In the genomic region with DNA sequence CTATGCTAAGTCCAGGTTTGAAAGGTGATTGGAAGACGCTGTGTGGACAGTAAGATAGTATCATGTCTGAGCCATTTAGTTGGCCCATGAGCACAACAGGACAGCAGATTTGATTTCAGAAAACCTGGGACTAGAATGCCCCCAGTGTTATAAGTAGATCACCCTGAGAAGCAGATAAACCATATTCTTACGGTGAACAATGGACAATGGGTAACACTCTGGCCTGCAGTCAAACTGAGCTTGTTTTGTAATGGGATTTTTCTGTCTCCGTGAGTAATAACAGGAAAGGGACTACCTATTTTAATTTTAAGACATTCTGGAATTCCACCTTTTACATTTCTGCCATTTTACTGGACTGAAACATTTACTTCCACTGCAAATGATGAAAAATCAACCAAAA, we compare ENCODE assay signal across 32 cellular contexts.
DNase-seq lines count a peak whose midpoint lies in the region; ATAC-seq, FAIRE-seq and TF ChIP-seq lines count a peak whose summit lies in the region.
"Had no signal": no experiment of that assay in that cellular context is flagged by ENCODE, and none has a peak within 500 bp of the region (broad histone marks: within the 10 kb centered on the region; RNA-seq: fewer than 3 reads in every experiment).

No MANE protein-coding gene starts in this region.

- no peak overlapping the region for H3K4me3 Mint-ChIP-seq in endodermal cell
- no peak overlapping the region for H3K4me3 Mint-ChIP-seq in stimulated activated naive CD8-positive, alpha-beta T cell treated with anti-CD3 and anti-CD28 coated beads, Interleukin-15, amount 100 ng/mL, for 72 hours
- H3K4me3 Mint-ChIP-seq: activated CD8-positive, alpha-beta T cell treated with anti-CD3 and anti-CD28 coated beads, Interleukin-2, amount 10 ng/mL, durations not matched to agents 7 days and 5 days; B cell; effector memory CD8-positive, alpha-beta T cell; H9; nephron had no signal

- peaks cover 44% of the 10 kb centered on the region for H3K4me1 Mint-ChIP-seq in endodermal cell
- H3K4me1 Mint-ChIP-seq in stimulated activated naive CD8-positive, alpha-beta T cell treated with anti-CD3 and anti-CD28 coated beads, Interleukin-15, amount 100 ng/mL, for 72 hours = peaks cover 30% of the 10 kb centered on the region
- H3K4me1 Mint-ChIP-seq: nephron had no signal

- TF ChIP-seq POLR2A in A549 (IDR thresholded peaks at IDR 0.05; ENCODE audit: low read length) = no peak

- TF ChIP-seq EP300 in A549 (IDR thresholded peaks at IDR 0.05) = no peak

- TF ChIP-seq RAD21 in A549 (conservative IDR thresholded peaks at IDR 0.05 in 1 of 2, IDR thresholded peaks at IDR 0.05 in 1 of 2) = no peak

- no peak for ATAC-seq in A549
- ATAC-seq in Panc1 = no peak
- no peak for ATAC-seq in GM18519 (IDR thresholded peaks at IDR 0.05; ENCODE audit: low FRiP score, unreplicated experiment)
- ATAC-seq in stimulated activated naive CD8-positive, alpha-beta T cell treated with anti-CD3 and anti-CD28 coated beads, Interleukin-15, amount 100 ng/mL, for 72 hours = no peak
- ATAC-seq: activated CD8-positive, alpha-beta T cell treated with anti-CD3 and anti-CD28 coated beads, Interleukin-2, amount 10 ng/mL, durations not matched to agents 7 days and 5 days; effector memory CD8-positive, alpha-beta T cell; left ventricle myocardium superior; mucosa of descending colon; Right ventricle myocardium inferior had no signal

- H3K27ac Mint-ChIP-seq in endodermal cell = peak overlapping the region; percentile 50
- no peak overlapping the region for H3K27ac Mint-ChIP-seq in stimulated activated naive CD8-positive, alpha-beta T cell treated with anti-CD3 and anti-CD28 coated beads, Interleukin-15, amount 100 ng/mL, for 72 hours
- H3K27ac Mint-ChIP-seq: activated CD8-positive, alpha-beta T cell treated with anti-CD3 and anti-CD28 coated beads, Interleukin-2, amount 10 ng/mL, durations not matched to agents 7 days and 5 days; B cell; effector memory CD8-positive, alpha-beta T cell; H9; nephron had no signal

- 64% methylated on average over 3 of the region's 3 CpGs for WGBS in A549 (ENCODE audit: missing lambda C conversion rate)
- WGBS in endodermal cell (ENCODE audit: insufficient coverage in 1 of 2, insufficient read length in 1 of 2), 2 experiments = 80 to 97% methylated on average over 3 of the region's 3 CpGs

- H3K27me3 ChIP-seq in Panc1 (ENCODE audit: control insufficient read depth, insufficient read depth, low read length) = no peaks in the 10 kb centered on the region
- H3K27me3 ChIP-seq in endodermal cell (ENCODE audit: control insufficient read depth, insufficient read depth, low read length, poor library complexity, severe bottlenecking) = no peaks in the 10 kb centered on the region
- peaks cover 32% of the 10 kb centered on the region for H3K27me3 ChIP-seq in BE2C
- H3K27me3 ChIP-seq: stomach had no signal

- peak overlapping the region; percentile 82 for H3K4me2 ChIP-seq in A549

- TF ChIP-seq CTCF in A549 (IDR thresholded peaks at IDR 0.05) (no peak), Panc1 (IDR thresholded peaks at IDR 0.05) (no peak), endodermal cell (conservative IDR thresholded peaks at IDR 0.05) (no peak), D721Med (IDR thresholded peaks at IDR 0.05; ENCODE audit: insufficient read depth, missing control alignments) (no peak), BE2C (IDR thresholded peaks at IDR 0.05; ENCODE audit: low read depth, low read length) (no peak)

- no TSS peak for BruUV-seq in Panc1 (replicated peaks; lab: Mats Ljungman, UMichigan)

- no peaks in the 10 kb centered on the region for H3K36me3 Mint-ChIP-seq in endodermal cell (ENCODE audit: low read depth)

- in situ Hi-C loops in Panc1 (cut with HindIII; ENCODE audit: low pct_unique_long_range_greater_than_20kb, low sequenced_read_pairs) = no loop called here

- no peak for DNase-seq in A549 (ENCODE audit: low read depth in 1 of 2, low spot score in 1 of 2)
- no peak for DNase-seq in Panc1 (ENCODE audit: low read depth, low spot score)
- DNase-seq in endodermal cell = no peak
- peak; percentile 62 to 75 for DNase-seq in lung microvascular endothelial cell (ENCODE audit: low read depth in 2 of 2)
- no peak for DNase-seq in D721Med (ENCODE audit: insufficient read length, low spot score)
- no peak for DNase-seq in BE2C
- no peak for DNase-seq in stimulated activated naive CD8-positive, alpha-beta T cell treated with anti-CD3 and anti-CD28 coated beads, Interleukin-15, amount 100 ng/mL, for 72 hours
- DNase-seq: activated CD8-positive, alpha-beta T cell treated with anti-CD3 and anti-CD28 coated beads, Interleukin-2, amount 10 ng/mL, durations not matched to agents 7 days and 5 days; activated gamma-delta T cell treated with Interleukin-2 at 50 U/mL for 16 hours; activated T-cell treated with anti-CD3 and anti-CD28 coated beads, Interleukin-2, amount 50 U/mL, for 1 hour; DMS79; effector memory CD8-positive, alpha-beta T cell; GF-D8; H9; KBM-7; left ventricle myocardium superior; MM.1S; mucosa of descending colon; NCI-H1417; NCI-H446; retina; small intestine; stimulated activated CD8-positive, alpha-beta memory T cell treated with anti-CD3 and anti-CD28 coated beads, Interleukin-4, amount 100 ng/mL, for 48 hours; stomach; trophoblast cell had no signal

- FAIRE-seq in A549 (lab: Jason Lieb, UNC) (peak; percentile 79), D721Med (lab: Jason Lieb, UNC) (no peak)
- FAIRE-seq: A204.1, HTR-8/SVneo, islet of Langerhans, small intestine had no signal

- H3K36me3 ChIP-seq in Panc1 (ENCODE audit: control insufficient read depth, insufficient read depth, low read length) (no peaks in the 10 kb centered on the region), endodermal cell (ENCODE audit: control insufficient read depth, insufficient read depth, low read length) (no peaks in the 10 kb centered on the region), BE2C (no peaks in the 10 kb centered on the region)
- H3K36me3 ChIP-seq: stomach had no signal

- H3K9ac ChIP-seq in endodermal cell (ENCODE audit: extremely low read depth, low read length, poor library complexity, severe bottlenecking) = no peak overlapping the region

- POLR2A ChIA-PET in A549 (lab: Yijun Ruan, JAX) (no interaction called here), Panc1 (lab: Charles Lee) (no interaction called here)

- H3K9me3 Mint-ChIP-seq in endodermal cell = peaks cover 2% of the 10 kb centered on the region
- no peaks in the 10 kb centered on the region for H3K9me3 Mint-ChIP-seq in stimulated activated naive CD8-positive, alpha-beta T cell treated with anti-CD3 and anti-CD28 coated beads, Interleukin-15, amount 100 ng/mL, for 72 hours
- H3K9me3 Mint-ChIP-seq: effector memory CD8-positive, alpha-beta T cell; nephron had no signal

- no peaks in the 10 kb centered on the region for H3K9me3 ChIP-seq in A549
- H3K9me3 ChIP-seq in Panc1 (ENCODE audit: control insufficient read depth, insufficient read depth, low read depth, low read length) = no peaks in the 10 kb centered on the region
- H3K9me3 ChIP-seq in endodermal cell (ENCODE audit: control insufficient read depth, low read length) = no peaks in the 10 kb centered on the region
- H3K9me3 ChIP-seq in BE2C = no peaks in the 10 kb centered on the region
- H3K9me3 ChIP-seq: mucosa of descending colon, stomach had no signal

- peak overlapping the region; percentile 84 to 90 for H3K27ac ChIP-seq in A549
- peak overlapping the region; percentile 59 for H3K27ac ChIP-seq in Panc1 (ENCODE audit: low read length)
- no peak overlapping the region for H3K27ac ChIP-seq in endodermal cell (ENCODE audit: low read depth, low read length)
- H3K27ac ChIP-seq: stomach had no signal

- peaks cover 98% of the 10 kb centered on the region for H3K4me1 ChIP-seq in A549
- peaks cover 67% of the 10 kb centered on the region for H3K4me1 ChIP-seq in Panc1 (ENCODE audit: control insufficient read depth, insufficient read depth, low read length)
- peaks cover 15% of the 10 kb centered on the region for H3K4me1 ChIP-seq in endodermal cell (ENCODE audit: control insufficient read depth, insufficient read depth, low read length)
- no peaks in the 10 kb centered on the region for H3K4me1 ChIP-seq in BE2C

- no peaks in the 10 kb centered on the region for H3K27me3 Mint-ChIP-seq in endodermal cell (ENCODE audit: insufficient read depth)
- H3K27me3 Mint-ChIP-seq in stimulated activated naive CD8-positive, alpha-beta T cell treated with anti-CD3 and anti-CD28 coated beads, Interleukin-15, amount 100 ng/mL, for 72 hours = peaks cover 8% of the 10 kb centered on the region
- H3K27me3 Mint-ChIP-seq: B cell had no signal

- H3K4me3 ChIP-seq in A549 (no peak overlapping the region), Panc1 (ENCODE audit: low read depth in 2 of 2, low read length in 2 of 2) (no peak overlapping the region), endodermal cell (ENCODE audit: low read length) (peak overlapping the region; percentile 9), BE2C (ENCODE audit: low read depth, low read length) (no peak overlapping the region)
- H3K4me3 ChIP-seq: mucosa of descending colon, stomach had no signal

- intact Hi-C loops in Panc1 (cut with micrococcal nuclease; ENCODE audit: unreplicated experiment) = no loop called here

- CTCF ChIA-PET in A549 (lab: Yijun Ruan, JAX) (interaction anchor here (0.8 to 1.8 kb wide), 5 partner anchors 13 to 31 kb away, joined by 3 to 7 read pairs (median 4); no protein-coding TSS in a partner anchor), Panc1 (lab: Charles Lee) (no interaction called here)

TF ChIP-seq in A549, 52 proteins besides CTCF, POLR2A, EP300 and RAD21:
- TF ChIP-seq EHMT2 (IDR thresholded peaks at IDR 0.05; ENCODE audit: low read depth) (no peak), MAFK (IDR thresholded peaks at IDR 0.05; ENCODE audit: partially characterized antibody) (no peak), HOXA7 (CRISPR knock-in tag; IDR thresholded peaks at IDR 0.05) (no peak), NFE2L2 (conservative IDR thresholded peaks at IDR 0.05; ENCODE audit: low read length) (no peak), CEBPB (IDR thresholded peaks at IDR 0.05) (no peak), TP53 (CRISPR knock-in tag; IDR thresholded peaks at IDR 0.05) (no peak), HDAC2 (IDR thresholded peaks at IDR 0.05) (no peak), RCOR1 (IDR thresholded peaks at IDR 0.05; ENCODE audit: low read depth, low read length) (no peak)

Comparison
In these comparisons a context has a peak if more than half of its experiments do, and no peak if none do; other contexts are left out.
1. DNase-seq: peak in lung microvascular endothelial cell (2 of 2); none in A549 (0 of 2), Panc1 (single experiment), endodermal cell (single experiment), D721Med (single experiment), BE2C (single experiment) and stimulated activated naive CD8-positive, alpha-beta T cell treated with anti-CD3 and anti-CD28 coated beads, Interleukin-15, amount 100 ng/mL, for 72 hours (0 of 2).